ENCODE assay signal across 1 cellular context in the genomic region with DNA sequence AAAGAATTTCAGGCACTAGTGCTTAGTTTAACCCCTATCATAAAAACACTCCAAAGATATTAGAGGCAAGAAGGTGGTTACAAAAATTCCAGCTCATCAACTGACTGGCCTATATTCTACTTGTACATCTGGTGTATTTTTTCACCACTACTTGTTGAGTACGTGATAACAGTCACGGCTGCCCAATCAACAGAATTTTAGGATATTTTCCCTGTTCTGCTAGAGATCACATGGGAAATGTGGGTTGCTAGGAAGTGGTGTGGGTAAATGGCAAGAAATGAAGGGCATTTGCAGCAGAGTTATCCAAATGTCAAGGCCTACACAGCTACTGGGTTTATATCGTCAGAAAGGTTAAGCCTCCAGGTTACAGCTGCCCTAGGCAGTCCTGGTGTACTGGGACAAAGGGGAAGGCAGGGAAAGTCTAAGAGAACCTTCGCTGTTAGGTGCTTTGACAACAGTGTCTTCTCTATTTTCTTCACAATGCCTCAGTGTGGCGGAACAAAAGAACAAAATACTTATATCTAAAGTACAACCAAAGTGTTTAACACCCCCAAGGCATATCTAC.
TF ChIP-seq lines count a peak whose summit lies in the region.

No MANE protein-coding gene starts in this region.

TF ChIP-seq in GM23338, 12 proteins besides CTCF, POLR2A, EP300 and RAD21 (continued from another document):
- TF ChIP-seq, protein P1, sequence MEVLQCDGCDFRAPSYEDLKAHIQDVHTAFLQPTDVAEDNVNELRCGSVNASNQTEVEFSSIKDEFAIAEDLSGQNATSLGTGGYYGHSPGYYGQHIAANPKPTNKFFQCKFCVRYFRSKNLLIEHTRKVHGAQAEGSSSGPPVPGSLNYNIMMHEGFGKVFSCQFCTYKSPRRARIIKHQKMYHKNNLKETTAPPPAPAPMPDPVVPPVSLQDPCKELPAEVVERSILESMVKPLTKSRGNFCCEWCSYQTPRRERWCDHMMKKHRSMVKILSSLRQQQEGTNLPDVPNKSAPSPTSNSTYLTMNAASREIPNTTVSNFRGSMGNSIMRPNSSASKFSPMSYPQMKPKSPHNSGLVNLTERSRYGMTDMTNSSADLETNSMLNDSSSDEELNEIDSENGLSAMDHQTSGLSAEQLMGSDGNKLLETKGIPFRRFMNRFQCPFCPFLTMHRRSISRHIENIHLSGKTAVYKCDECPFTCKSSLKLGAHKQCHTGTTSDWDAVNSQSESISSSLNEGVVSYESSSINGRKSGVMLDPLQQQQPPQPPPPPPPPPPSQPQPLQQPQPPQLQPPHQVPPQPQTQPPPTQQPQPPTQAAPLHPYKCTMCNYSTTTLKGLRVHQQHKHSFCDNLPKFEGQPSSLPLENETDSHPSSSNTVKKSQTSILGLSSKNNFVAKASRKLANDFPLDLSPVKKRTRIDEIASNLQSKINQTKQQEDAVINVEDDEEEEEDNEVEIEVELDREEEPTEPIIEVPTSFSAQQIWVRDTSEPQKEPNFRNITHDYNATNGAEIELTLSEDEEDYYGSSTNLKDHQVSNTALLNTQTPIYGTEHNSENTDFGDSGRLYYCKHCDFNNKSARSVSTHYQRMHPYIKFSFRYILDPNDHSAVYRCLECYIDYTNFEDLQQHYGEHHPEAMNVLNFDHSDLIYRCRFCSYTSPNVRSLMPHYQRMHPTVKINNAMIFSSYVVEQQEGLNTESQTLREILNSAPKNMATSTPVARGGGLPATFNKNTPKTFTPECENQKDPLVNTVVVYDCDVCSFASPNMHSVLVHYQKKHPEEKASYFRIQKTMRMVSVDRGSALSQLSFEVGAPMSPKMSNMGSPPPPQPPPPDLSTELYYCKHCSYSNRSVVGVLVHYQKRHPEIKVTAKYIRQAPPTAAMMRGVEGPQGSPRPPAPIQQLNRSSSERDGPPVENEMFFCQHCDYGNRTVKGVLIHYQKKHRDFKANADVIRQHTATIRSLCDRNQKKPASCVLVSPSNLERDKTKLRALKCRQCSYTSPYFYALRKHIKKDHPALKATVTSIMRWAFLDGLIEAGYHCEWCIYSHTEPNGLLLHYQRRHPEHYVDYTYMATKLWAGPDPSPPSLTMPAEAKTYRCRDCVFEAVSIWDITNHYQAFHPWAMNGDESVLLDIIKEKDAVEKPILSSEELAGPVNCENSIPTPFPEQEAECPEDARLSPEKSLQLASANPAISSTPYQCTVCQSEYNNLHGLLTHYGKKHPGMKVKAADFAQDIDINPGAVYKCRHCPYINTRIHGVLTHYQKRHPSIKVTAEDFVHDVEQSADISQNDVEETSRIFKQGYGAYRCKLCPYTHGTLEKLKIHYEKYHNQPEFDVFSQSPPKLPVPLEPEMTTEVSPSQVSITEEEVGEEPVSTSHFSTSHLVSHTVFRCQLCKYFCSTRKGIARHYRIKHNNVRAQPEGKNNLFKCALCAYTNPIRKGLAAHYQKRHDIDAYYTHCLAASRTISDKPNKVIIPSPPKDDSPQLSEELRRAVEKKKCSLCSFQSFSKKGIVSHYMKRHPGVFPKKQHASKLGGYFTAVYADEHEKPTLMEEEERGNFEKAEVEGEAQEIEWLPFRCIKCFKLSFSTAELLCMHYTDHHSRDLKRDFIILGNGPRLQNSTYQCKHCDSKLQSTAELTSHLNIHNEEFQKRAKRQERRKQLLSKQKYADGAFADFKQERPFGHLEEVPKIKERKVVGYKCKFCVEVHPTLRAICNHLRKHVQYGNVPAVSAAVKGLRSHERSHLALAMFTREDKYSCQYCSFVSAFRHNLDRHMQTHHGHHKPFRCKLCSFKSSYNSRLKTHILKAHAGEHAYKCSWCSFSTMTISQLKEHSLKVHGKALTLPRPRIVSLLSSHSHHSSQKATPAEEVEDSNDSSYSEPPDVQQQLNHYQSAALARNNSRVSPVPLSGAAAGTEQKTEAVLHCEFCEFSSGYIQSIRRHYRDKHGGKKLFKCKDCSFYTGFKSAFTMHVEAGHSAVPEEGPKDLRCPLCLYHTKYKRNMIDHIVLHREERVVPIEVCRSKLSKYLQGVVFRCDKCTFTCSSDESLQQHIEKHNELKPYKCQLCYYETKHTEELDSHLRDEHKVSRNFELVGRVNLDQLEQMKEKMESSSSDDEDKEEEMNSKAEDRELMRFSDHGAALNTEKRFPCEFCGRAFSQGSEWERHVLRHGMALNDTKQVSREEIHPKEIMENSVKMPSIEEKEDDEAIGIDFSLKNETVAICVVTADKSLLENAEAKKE (CRISPR knock-in tag; IDR thresholded peaks at IDR 0.05) = no peak
- TF ChIP-seq JUNB (IDR thresholded peaks at IDR 0.05; ENCODE audit: unreplicated experiment) = no peak
- TF ChIP-seq ZNF114 (CRISPR knock-in tag; IDR thresholded peaks at IDR 0.05) = no peak
- no peak for TF ChIP-seq ZNF331 (CRISPR knock-in tag; IDR thresholded peaks at IDR 0.05; ENCODE audit: low read depth)
- no peak for TF ChIP-seq EZH2phosphoT487 (IDR thresholded peaks at IDR 0.05; ENCODE audit: unreplicated experiment)
- TF ChIP-seq, protein P2, sequence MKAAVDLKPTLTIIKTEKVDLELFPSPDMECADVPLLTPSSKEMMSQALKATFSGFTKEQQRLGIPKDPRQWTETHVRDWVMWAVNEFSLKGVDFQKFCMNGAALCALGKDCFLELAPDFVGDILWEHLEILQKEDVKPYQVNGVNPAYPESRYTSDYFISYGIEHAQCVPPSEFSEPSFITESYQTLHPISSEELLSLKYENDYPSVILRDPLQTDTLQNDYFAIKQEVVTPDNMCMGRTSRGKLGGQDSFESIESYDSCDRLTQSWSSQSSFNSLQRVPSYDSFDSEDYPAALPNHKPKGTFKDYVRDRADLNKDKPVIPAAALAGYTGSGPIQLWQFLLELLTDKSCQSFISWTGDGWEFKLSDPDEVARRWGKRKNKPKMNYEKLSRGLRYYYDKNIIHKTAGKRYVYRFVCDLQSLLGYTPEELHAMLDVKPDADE (IDR thresholded peaks at IDR 0.05) = no peak
- TF ChIP-seq EZH2 (IDR thresholded peaks at IDR 0.05; ENCODE audit: low read depth, unreplicated experiment) = no peak
